ENCODE assay signal across 12 cellular contexts in genomic region chr22:42365337-42365865, GRCh38.
DNase-seq lines count a peak whose midpoint lies in the region; ATAC-seq, FAIRE-seq and TF ChIP-seq lines count a peak whose summit lies in the region.
"Had no signal": no experiment of that assay in that cellular context is flagged by ENCODE, and none has a peak within 500 bp of the region (broad histone marks: within the 10 kb centered on the region; RNA-seq: fewer than 3 reads in every experiment).

No MANE protein-coding gene starts in this region.

- TF ChIP-seq CTCF in heart left ventricle (IDR thresholded peaks at IDR 0.05) (no peak), astrocyte (IDR thresholded peaks at IDR 0.05; ENCODE audit: insufficient read depth, low read depth, low read length) (no peak)

- H3K36me3 ChIP-seq in heart left ventricle (no peaks in the 10 kb centered on the region), astrocyte (ENCODE audit: insufficient read depth, low read length) (no peaks in the 10 kb centered on the region), mesodermal cell (ENCODE audit: control insufficient read depth, insufficient read depth, low read length) (no peaks in the 10 kb centered on the region)

- ATAC-seq in heart left ventricle (peak in 1 of 4 donors; percentile 1), HG02588 (IDR thresholded peaks at IDR 0.05; ENCODE audit: unreplicated experiment) (no peak)
- ATAC-seq in activated naive CD4-positive, alpha-beta T cell treated with anti-CD3 and anti-CD28 coated beads, Interleukin-2, amount 50 U/mL, for 72 hours: no peak

- H3K4me3 ChIP-seq in heart left ventricle (peak overlapping the region in 4 of 12 donors; percentile 1 to 34 (median 26)), astrocyte (ENCODE audit: insufficient read depth, low read depth, low read length) (no peak overlapping the region), mesodermal cell (ENCODE audit: extremely low read depth, insufficient read depth, low read length, poor library complexity, severe bottlenecking) (no peak overlapping the region)

- TF ChIP-seq POLR2A in heart left ventricle (IDR thresholded peaks at IDR 0.05): no peak

- peak overlapping the region; percentile 16 for H2AFZ ChIP-seq in astrocyte (ENCODE audit: low read depth, low read length)

- H3K4me1 Mint-ChIP-seq in astrocyte (ENCODE audit: low read depth, unreplicated experiment): peaks cover 5% of the 10 kb centered on the region

- no peaks in the 10 kb centered on the region for H3K36me3 Mint-ChIP-seq in astrocyte (ENCODE audit: low read depth, unreplicated experiment)
- H3K36me3 Mint-ChIP-seq in activated naive CD4-positive, alpha-beta T cell treated with anti-CD3 and anti-CD28 coated beads, Interleukin-2, amount 50 U/mL, for 72 hours: no peaks in the 10 kb centered on the region

- no peak for FAIRE-seq in astrocyte (lab: Jason Lieb, UNC)

- H4K20me1 ChIP-seq in astrocyte (ENCODE audit: insufficient read depth, low read length): peaks cover 14% of the 10 kb centered on the region

- H3K27ac ChIP-seq in heart left ventricle: peak overlapping the region; percentile 25 to 80 (median 56)
- no peak overlapping the region for H3K27ac ChIP-seq in astrocyte (ENCODE audit: low read depth, low read length)
- H3K27ac ChIP-seq in mesodermal cell (ENCODE audit: low read depth, low read length, severe bottlenecking): peak overlapping the region; percentile 74
- H3K27ac ChIP-seq: HL-60 had no signal

- DNase-seq in heart left ventricle (peak in 1 of 5 donors; percentile 46), cardiac septum (ENCODE audit: low spot score) (no peak), astrocyte (ENCODE audit: low read depth) (no peak), DMS114 treated with DMSO at 0.1 percent for 48 hours (lab: John Stamatoyannopoulos, UW; ENCODE audit: unreplicated experiment) (no peak), MV-4-11 (lab: John Stamatoyannopoulos, UW) (no peak)
- no peak for DNase-seq in activated naive CD4-positive, alpha-beta T cell treated with anti-CD3 and anti-CD28 coated beads, Interleukin-2, amount 50 U/mL, for 72 hours (ENCODE audit: low spot score in 2 of 2)
- DNase-seq: activated CD4-positive, alpha-beta T cell treated with anti-CD3 and anti-CD28 coated beads, Interleukin-2, amount 50 U/mL, for 1 hour; central memory CD4-positive, alpha-beta T cell; OCI-M1 had no signal

- H3K27me3 ChIP-seq in heart left ventricle: peaks cover 0 to 47% (median 7%) of the 10 kb centered on the region in 9 donors
- H3K27me3 ChIP-seq in astrocyte (ENCODE audit: insufficient read depth, low read length): peaks cover 26% of the 10 kb centered on the region

- H3K79me2 ChIP-seq in astrocyte (ENCODE audit: insufficient read depth, low read length): no peaks in the 10 kb centered on the region

- WGBS in heart left ventricle, 4 donors: 35 to 52% (median 41%) methylated on average over 7 to 10 of the region's 10 CpGs
- WGBS in mesodermal cell (ENCODE audit: insufficient coverage in 2 of 2), 2 experiments: 3% methylated on average over 7 to 8 of the region's 10 CpGs

- H3K27me3 Mint-ChIP-seq in astrocyte (ENCODE audit: low read depth, unreplicated experiment): peaks cover 55% of the 10 kb centered on the region

- H3K4me2 ChIP-seq in astrocyte (ENCODE audit: low read length): peak overlapping the region; percentile 47

- intact Hi-C loops in heart left ventricle (cut with DNase I): loop anchor here in 1 of 10 donors (5.0 kb wide), 1 partner anchor 273 kb away; the partner anchor contains the start of gene NDUFA6
- intact Hi-C loops in cardiac septum (cut with DNase I): no loop called here

- H3K9ac ChIP-seq in astrocyte (ENCODE audit: low read length): peak overlapping the region; percentile 0

- no peaks in the 10 kb centered on the region for H3K9me3 Mint-ChIP-seq in astrocyte (ENCODE audit: unreplicated experiment)
- no peaks in the 10 kb centered on the region for H3K9me3 Mint-ChIP-seq in activated naive CD4-positive, alpha-beta T cell treated with anti-CD3 and anti-CD28 coated beads, Interleukin-2, amount 50 U/mL, for 72 hours

- no peak overlapping the region for H3K4me3 Mint-ChIP-seq in astrocyte (ENCODE audit: unreplicated experiment)

- no peak overlapping the region for H3K27ac Mint-ChIP-seq in astrocyte (ENCODE audit: unreplicated experiment)
- no peak overlapping the region for H3K27ac Mint-ChIP-seq in activated naive CD4-positive, alpha-beta T cell treated with anti-CD3 and anti-CD28 coated beads, Interleukin-2, amount 50 U/mL, for 72 hours

- H3K9me3 ChIP-seq in heart left ventricle: no peaks in the 10 kb centered on the region
- no peaks in the 10 kb centered on the region for H3K9me3 ChIP-seq in astrocyte (ENCODE audit: insufficient read depth, low read depth, low read length)
- no peaks in the 10 kb centered on the region for H3K9me3 ChIP-seq in mesodermal cell (ENCODE audit: control insufficient read depth, low read length)

- H3K4me1 ChIP-seq in heart left ventricle (peaks cover 0 to 50% (median 30%) of the 10 kb centered on the region in 12 donors), astrocyte (ENCODE audit: insufficient read depth, low read length) (peaks cover 24% of the 10 kb centered on the region), mesodermal cell (ENCODE audit: control insufficient read depth, insufficient read depth, low read length, poor library complexity, severe bottlenecking) (peaks cover 24% of the 10 kb centered on the region)
